ENCODE assay signal across 1 cellular context in the genomic region with DNA sequence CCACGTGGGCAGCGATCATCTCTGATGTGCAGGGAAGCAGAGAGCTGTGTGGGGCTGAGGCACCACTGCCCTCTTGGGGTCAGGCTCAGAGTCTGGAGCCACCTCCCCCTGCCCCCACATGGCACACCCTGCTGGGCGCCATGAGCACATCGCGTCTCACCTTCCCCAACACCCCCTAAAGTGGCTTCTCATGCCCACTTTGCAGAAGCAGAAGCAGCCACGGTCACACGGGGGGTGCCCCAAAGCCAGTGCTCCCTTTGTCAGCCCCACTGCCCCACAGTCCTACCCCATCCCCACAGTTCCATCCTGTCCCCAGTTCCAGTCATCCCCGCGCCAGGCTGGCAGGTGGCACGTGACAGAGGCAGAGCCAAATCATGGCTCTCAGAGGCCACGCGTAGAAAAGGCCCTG.
TF ChIP-seq lines count a peak whose summit lies in the region.

No MANE protein-coding gene starts in this region.

TF ChIP-seq in GM23338, 12 proteins besides CTCF, POLR2A, EP300 and RAD21:
- TF ChIP-seq, protein P1, sequence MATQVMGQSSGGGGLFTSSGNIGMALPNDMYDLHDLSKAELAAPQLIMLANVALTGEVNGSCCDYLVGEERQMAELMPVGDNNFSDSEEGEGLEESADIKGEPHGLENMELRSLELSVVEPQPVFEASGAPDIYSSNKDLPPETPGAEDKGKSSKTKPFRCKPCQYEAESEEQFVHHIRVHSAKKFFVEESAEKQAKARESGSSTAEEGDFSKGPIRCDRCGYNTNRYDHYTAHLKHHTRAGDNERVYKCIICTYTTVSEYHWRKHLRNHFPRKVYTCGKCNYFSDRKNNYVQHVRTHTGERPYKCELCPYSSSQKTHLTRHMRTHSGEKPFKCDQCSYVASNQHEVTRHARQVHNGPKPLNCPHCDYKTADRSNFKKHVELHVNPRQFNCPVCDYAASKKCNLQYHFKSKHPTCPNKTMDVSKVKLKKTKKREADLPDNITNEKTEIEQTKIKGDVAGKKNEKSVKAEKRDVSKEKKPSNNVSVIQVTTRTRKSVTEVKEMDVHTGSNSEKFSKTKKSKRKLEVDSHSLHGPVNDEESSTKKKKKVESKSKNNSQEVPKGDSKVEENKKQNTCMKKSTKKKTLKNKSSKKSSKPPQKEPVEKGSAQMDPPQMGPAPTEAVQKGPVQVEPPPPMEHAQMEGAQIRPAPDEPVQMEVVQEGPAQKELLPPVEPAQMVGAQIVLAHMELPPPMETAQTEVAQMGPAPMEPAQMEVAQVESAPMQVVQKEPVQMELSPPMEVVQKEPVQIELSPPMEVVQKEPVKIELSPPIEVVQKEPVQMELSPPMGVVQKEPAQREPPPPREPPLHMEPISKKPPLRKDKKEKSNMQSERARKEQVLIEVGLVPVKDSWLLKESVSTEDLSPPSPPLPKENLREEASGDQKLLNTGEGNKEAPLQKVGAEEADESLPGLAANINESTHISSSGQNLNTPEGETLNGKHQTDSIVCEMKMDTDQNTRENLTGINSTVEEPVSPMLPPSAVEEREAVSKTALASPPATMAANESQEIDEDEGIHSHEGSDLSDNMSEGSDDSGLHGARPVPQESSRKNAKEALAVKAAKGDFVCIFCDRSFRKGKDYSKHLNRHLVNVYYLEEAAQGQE (IDR thresholded peaks at IDR 0.05; ENCODE audit: unreplicated experiment), result no peak
- TF ChIP-seq POLR2AphosphoS5 (IDR thresholded peaks at IDR 0.05; ENCODE audit: low read depth) (no peak), EZH2 (IDR thresholded peaks at IDR 0.05; ENCODE audit: low read depth, unreplicated experiment) (no peak), JUNB (IDR thresholded peaks at IDR 0.05; ENCODE audit: unreplicated experiment) (no peak)
TF ChIP-seq in GM23338: peak in this region for 0.
